ENCODE assay signal across 9 cellular contexts in the genomic region with DNA sequence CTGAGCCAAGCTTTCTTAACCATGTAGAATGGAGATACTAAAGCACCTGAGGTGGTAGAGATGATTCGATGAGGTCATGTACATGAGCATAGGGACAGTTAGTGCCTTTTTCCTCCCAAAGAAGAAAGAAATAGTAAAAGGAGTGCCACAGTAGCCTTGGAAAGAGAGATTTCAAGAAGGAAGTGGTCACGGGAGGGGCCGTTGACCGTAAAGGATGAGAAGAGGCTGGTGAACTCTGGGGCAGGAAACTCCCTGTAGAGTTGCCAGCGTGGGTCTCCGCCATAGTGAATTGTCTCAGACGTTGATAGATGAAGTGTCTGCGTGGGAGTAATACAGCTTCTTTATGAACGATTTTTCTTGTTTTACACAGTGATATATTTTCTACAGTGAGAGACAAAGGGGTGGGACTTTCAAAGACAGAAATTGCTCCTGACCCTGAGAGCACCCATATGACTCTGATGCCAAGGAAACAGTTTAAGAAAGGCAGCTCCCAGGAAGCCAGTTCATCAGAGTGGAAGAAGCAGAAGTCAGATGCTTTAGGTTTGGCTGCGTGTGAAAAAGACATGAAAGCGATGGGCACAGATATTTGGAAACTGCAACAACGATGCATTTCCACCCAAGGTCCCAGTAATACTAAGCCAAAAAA. TPM values are rescaled to one million over a fixed set of nuclear protein-coding genes. Genes with fewer than 3 reads are reported as not detected.
DNase-seq lines count a peak whose midpoint lies in the region; ATAC-seq, FAIRE-seq and TF ChIP-seq lines count a peak whose summit lies in the region.
"Had no signal": no experiment of that assay in that cellular context is flagged by ENCODE, and none has a peak within 500 bp of the region (broad histone marks: within the 10 kb centered on the region; RNA-seq: fewer than 3 reads in every experiment).

No MANE protein-coding gene starts in this region.

- no peaks in the 10 kb centered on the region for H3K9me3 ChIP-seq in CD8-positive, alpha-beta memory T cell (ENCODE audit: low read length)

- H3K27ac Mint-ChIP-seq in CD8-positive, alpha-beta memory T cell, result peak overlapping the region; percentile 59 to 96 (median 92)
- H3K27ac Mint-ChIP-seq in nephron (peak overlapping the region; percentile 27 to 51 (median 35)), WTC11 (no peak overlapping the region)

- peaks cover 20% of the 10 kb centered on the region for H3K4me1 ChIP-seq in CD8-positive, alpha-beta memory T cell (ENCODE audit: insufficient read depth, low read length)

- FAIRE-seq in HTR-8/SVneo (lab: Jason Lieb, UNC), result no peak
- FAIRE-seq: endometrium had no signal

- ATAC-seq in GM21737 (IDR thresholded peaks at IDR 0.05; ENCODE audit: unreplicated experiment) (peak; percentile 68), WTC11 (no peak)

- H3K36me3 ChIP-seq in CD8-positive, alpha-beta memory T cell (ENCODE audit: insufficient read depth, low read length), result peaks cover 6% of the 10 kb centered on the region

- peak; percentile 27 to 71 (median 32) for DNase-seq in CD8-positive, alpha-beta memory T cell
- DNase-seq in T-helper 1 cell, result peak in 4 of 5 donors; percentile 23 to 59 (median 34)
- DNase-seq in astrocyte of the spinal cord (ENCODE audit: low read depth, low spot score), result peak; percentile 65
- DNase-seq in WTC11 (ENCODE audit: low spot score), result no peak
- DNase-seq in DMS 273 (lab: John Stamatoyannopoulos, UW; ENCODE audit: unreplicated experiment), result no peak
- no peak for DNase-seq in HTR-8/SVneo (ENCODE audit: insufficient read length, low spot score)

- CTCF ChIA-PET in CD8-positive, alpha-beta memory T cell (lab: Charles Lee), result interaction anchor here (1.2 kb wide), 2 partner anchors 40 to 137 kb away, joined by 6 read pairs; no protein-coding TSS in a partner anchor
- CTCF ChIA-PET in WTC11 (lab: Charles Lee), result interaction anchor here (1.2 kb wide), 1 partner anchor 137 kb away, joined by 5 read pairs; no protein-coding TSS in a partner anchor

- H3K9me3 Mint-ChIP-seq in CD8-positive, alpha-beta memory T cell, result no peaks in the 10 kb centered on the region
- H3K9me3 Mint-ChIP-seq in nephron, result no peaks in the 10 kb centered on the region
- no peaks in the 10 kb centered on the region for H3K9me3 Mint-ChIP-seq in WTC11

- TF ChIP-seq CTCF in astrocyte of the spinal cord (IDR thresholded peaks at IDR 0.05; ENCODE audit: low read depth, low read length), result no peak
- TF ChIP-seq CTCF in nephron (IDR thresholded peaks at IDR 0.05; ENCODE audit: unreplicated experiment in 3 of 3), result no peak
- no peak for TF ChIP-seq CTCF in WTC11 (IDR thresholded peaks at IDR 0.05)

- H3K27me3 ChIP-seq in CD8-positive, alpha-beta memory T cell (ENCODE audit: insufficient read depth, low read length, poor library complexity, severe bottlenecking), result no peaks in the 10 kb centered on the region

- H3K4me1 Mint-ChIP-seq in CD8-positive, alpha-beta memory T cell, result peaks cover 30 to 36% (median 30%) of the 10 kb centered on the region in 3 donors
- H3K4me1 Mint-ChIP-seq in nephron (peaks cover 22% of the 10 kb centered on the region), WTC11 (peaks cover 11% of the 10 kb centered on the region; the same call in 1 of the 2 replicates)

- H3K4me3 ChIP-seq in CD8-positive, alpha-beta memory T cell (ENCODE audit: low read length), result peak overlapping the region; percentile 26
- H3K4me3 ChIP-seq in astrocyte of the spinal cord (ENCODE audit: low read depth, low read length), result no peak overlapping the region

- POLR2A ChIA-PET in CD8-positive, alpha-beta memory T cell (lab: Charles Lee), result interaction anchor here (0.8 to 1.9 kb wide), 3 partner anchors 10 to 41 kb away, joined by 3 to 7 read pairs (median 3); a partner anchor contains a TSS
- POLR2A ChIA-PET in WTC11 (lab: Charles Lee), result no interaction called here

- no peaks in the 10 kb centered on the region for H3K27me3 Mint-ChIP-seq in CD8-positive, alpha-beta memory T cell
- H3K27me3 Mint-ChIP-seq in nephron (ENCODE audit: low read depth), result peaks cover 3% of the 10 kb centered on the region
- no peaks in the 10 kb centered on the region for H3K27me3 Mint-ChIP-seq in WTC11 (ENCODE audit: low read depth)

- H3K36me3 Mint-ChIP-seq in CD8-positive, alpha-beta memory T cell, result peaks cover 11 to 28% (median 14%) of the 10 kb centered on the region in 3 donors
- H3K36me3 Mint-ChIP-seq in nephron (ENCODE audit: low read depth) (peaks cover 43% of the 10 kb centered on the region), WTC11 (peaks cover 11% of the 10 kb centered on the region; the same call in 1 of the 2 replicates)

- in situ Hi-C loops in astrocyte of the spinal cord (cut with HindIII; ENCODE audit: low sequenced_read_pairs), result no loop called here

- peak overlapping the region; percentile 27 to 83 (median 80) for H3K4me3 Mint-ChIP-seq in CD8-positive, alpha-beta memory T cell
- H3K4me3 Mint-ChIP-seq in nephron, result no peak overlapping the region
- no peak overlapping the region for H3K4me3 Mint-ChIP-seq in WTC11

- H3K27ac ChIP-seq in CD8-positive, alpha-beta memory T cell (ENCODE audit: low read depth, low read length), result no peak overlapping the region

TF ChIP-seq in WTC11, 78 proteins besides CTCF, POLR2A, EP300 and RAD21 (continues in another document):
- TF ChIP-seq, protein P1, sequence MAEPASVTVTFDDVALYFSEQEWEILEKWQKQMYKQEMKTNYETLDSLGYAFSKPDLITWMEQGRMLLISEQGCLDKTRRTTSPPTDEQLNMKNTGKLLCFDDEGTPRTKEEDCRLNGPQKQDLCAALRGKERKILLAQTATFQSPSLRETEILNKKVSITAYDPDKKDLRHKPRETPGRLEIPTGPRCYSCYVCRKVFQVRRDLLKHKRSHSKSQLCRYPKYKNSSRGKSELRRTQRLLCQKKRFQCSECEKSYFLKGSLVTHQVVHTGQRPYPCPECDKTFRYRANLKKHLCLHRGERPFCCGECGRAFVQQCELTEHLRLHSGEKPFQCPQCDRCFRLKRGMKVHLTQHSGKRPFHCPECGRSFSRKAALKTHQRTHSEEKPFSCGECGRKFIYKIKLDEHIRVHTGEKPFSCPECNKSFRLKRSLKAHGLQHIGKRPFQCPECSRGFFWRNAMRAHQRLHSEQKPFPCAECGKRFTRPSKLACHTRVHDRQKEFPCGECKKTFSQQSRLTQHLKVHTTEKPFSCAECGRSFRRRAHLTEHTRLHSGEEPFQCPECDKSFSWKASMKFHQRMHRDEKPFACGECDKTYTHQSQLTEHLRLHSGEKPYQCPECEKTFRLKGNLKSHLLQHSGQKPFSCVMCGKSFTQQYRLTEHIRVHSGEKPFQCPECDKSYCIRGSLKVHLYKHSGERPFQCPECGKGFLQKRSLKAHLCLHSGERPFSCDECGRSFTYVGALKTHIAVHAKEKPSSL (CRISPR knock-in tag; conservative IDR thresholded peaks at IDR 0.05), result no peak
- TF ChIP-seq MYBL2 (CRISPR knock-in tag; IDR thresholded peaks at IDR 0.05) (no peak), NR3C1 (CRISPR knock-in tag; conservative IDR thresholded peaks at IDR 0.05; ENCODE audit: low read depth) (no peak), FOXK1 (CRISPR knock-in tag; IDR thresholded peaks at IDR 0.05) (no peak), IRF2 (CRISPR knock-in tag; IDR thresholded peaks at IDR 0.05; ENCODE audit: borderline replicate concordance, low read depth) (no peak), ELF4 (CRISPR knock-in tag; IDR thresholded peaks at IDR 0.05; ENCODE audit: low read depth) (no peak), GTF2I (CRISPR knock-in tag; conservative IDR thresholded peaks at IDR 0.05) (no peak), CREB1 (CRISPR knock-in tag; IDR thresholded peaks at IDR 0.05) (no peak)
- TF ChIP-seq, protein P2, sequence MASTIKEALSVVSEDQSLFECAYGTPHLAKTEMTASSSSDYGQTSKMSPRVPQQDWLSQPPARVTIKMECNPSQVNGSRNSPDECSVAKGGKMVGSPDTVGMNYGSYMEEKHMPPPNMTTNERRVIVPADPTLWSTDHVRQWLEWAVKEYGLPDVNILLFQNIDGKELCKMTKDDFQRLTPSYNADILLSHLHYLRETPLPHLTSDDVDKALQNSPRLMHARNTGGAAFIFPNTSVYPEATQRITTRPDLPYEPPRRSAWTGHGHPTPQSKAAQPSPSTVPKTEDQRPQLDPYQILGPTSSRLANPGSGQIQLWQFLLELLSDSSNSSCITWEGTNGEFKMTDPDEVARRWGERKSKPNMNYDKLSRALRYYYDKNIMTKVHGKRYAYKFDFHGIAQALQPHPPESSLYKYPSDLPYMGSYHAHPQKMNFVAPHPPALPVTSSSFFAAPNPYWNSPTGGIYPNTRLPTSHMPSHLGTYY (CRISPR knock-in tag; IDR thresholded peaks at IDR 0.05), result no peak
- TF ChIP-seq, protein P3, sequence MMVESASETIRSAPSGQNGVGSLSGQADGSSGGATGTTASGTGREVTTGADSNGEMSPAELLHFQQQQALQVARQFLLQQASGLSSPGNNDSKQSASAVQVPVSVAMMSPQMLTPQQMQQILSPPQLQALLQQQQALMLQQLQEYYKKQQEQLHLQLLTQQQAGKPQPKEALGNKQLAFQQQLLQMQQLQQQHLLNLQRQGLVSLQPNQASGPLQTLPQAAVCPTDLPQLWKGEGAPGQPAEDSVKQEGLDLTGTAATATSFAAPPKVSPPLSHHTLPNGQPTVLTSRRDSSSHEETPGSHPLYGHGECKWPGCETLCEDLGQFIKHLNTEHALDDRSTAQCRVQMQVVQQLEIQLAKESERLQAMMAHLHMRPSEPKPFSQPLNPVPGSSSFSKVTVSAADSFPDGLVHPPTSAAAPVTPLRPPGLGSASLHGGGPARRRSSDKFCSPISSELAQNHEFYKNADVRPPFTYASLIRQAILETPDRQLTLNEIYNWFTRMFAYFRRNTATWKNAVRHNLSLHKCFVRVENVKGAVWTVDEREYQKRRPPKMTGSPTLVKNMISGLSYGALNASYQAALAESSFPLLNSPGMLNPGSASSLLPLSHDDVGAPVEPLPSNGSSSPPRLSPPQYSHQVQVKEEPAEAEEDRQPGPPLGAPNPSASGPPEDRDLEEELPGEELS (CRISPR knock-in tag; IDR thresholded peaks at IDR 0.05), result no peak
- TF ChIP-seq, protein P4, sequence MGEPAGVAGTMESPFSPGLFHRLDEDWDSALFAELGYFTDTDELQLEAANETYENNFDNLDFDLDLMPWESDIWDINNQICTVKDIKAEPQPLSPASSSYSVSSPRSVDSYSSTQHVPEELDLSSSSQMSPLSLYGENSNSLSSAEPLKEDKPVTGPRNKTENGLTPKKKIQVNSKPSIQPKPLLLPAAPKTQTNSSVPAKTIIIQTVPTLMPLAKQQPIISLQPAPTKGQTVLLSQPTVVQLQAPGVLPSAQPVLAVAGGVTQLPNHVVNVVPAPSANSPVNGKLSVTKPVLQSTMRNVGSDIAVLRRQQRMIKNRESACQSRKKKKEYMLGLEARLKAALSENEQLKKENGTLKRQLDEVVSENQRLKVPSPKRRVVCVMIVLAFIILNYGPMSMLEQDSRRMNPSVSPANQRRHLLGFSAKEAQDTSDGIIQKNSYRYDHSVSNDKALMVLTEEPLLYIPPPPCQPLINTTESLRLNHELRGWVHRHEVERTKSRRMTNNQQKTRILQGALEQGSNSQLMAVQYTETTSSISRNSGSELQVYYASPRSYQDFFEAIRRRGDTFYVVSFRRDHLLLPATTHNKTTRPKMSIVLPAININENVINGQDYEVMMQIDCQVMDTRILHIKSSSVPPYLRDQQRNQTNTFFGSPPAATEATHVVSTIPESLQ (CRISPR knock-in tag; IDR thresholded peaks at IDR 0.05), result no peak

RNA-seq across cellular contexts. Expression of a gene that starts 41.3 kb away (rescaled TPM):
- total RNA-seq in CD8-positive, alpha-beta memory T cell, result 10 to 100 TPM; 20.4 to 23.2 TPM
- polyA plus RNA-seq in CD8-positive, alpha-beta memory T cell, result 13.1 TPM
- total RNA-seq in WTC11 (2021), result 34.0 to 37.5 TPM (median 34.6 TPM) in 3 replicates

Comparison
In these comparisons a context has a peak if more than half of its experiments do, and no peak if none do; other contexts are left out.
1. DNase-seq: peak in CD8-positive, alpha-beta memory T cell (5 of 5), T-helper 1 cell (4 of 5) and astrocyte of the spinal cord (single experiment); none in WTC11 (single experiment), DMS 273 (single experiment) and HTR-8/SVneo (single experiment).
2. H3K4me3 Mint-ChIP-seq: peak in CD8-positive, alpha-beta memory T cell (7 of 7); none in nephron (0 of 3) and WTC11 (single experiment).